18 cellular contexts compared by ENCODE assay signal in genomic region chrX:14817559-14817958, GRCh38. TPM values are rescaled to one million over a fixed set of nuclear protein-coding genes. Genes with fewer than 3 reads are reported as not detected.
DNase-seq lines count a peak whose midpoint lies in the region; ATAC-seq and TF ChIP-seq lines count a peak whose summit lies in the region.
"Had no signal": no experiment of that assay in that cellular context is flagged by ENCODE, and none has a peak within 500 bp of the region (broad histone marks: within the 10 kb centered on the region; RNA-seq: fewer than 3 reads in every experiment).

No MANE protein-coding gene starts in this region.

- H3K4me2 ChIP-seq in SK-N-SH, result no peak overlapping the region

- CTCF ChIA-PET in SK-N-SH (lab: Yijun Ruan, JAX), result no interaction called here

- no peak overlapping the region for H2AFZ ChIP-seq in SK-N-SH (ENCODE audit: low read depth)
- H2AFZ ChIP-seq: GM23248 had no signal

- H3K36me3 ChIP-seq in SK-N-SH (replicated peaks in 1 of 2; ENCODE audit: control insufficient read depth in 1 of 2, insufficient read depth in 2 of 2, low read length in 1 of 2), result no peaks in the 10 kb centered on the region
- H3K36me3 ChIP-seq in neutrophil, result no peaks in the 10 kb centered on the region

- no peaks in the 10 kb centered on the region for H3K79me2 ChIP-seq in SK-N-SH (ENCODE audit: insufficient read depth)

- POLR2A ChIA-PET in SK-N-SH (lab: Yijun Ruan, JAX), result no interaction called here

- H3K4me3 ChIP-seq in SK-N-SH (ENCODE audit: low read depth in 2 of 2, low read length in 1 of 2), result no peak overlapping the region
- H3K4me3 ChIP-seq in neutrophil (ENCODE audit: low read depth in 1 of 2, low read length in 1 of 2), result peak overlapping the region in 1 of 2 experiments; percentile 7
- H3K4me3 ChIP-seq: GM12878, GM23248 had no signal

- no peak for ATAC-seq in SK-N-SH treated with all-trans-retinoic acid at 6 μM for 48 hours
- ATAC-seq: CD8-positive, alpha-beta T cell; GM12878 had no signal

- TF ChIP-seq CTCF in SK-N-SH (IDR thresholded peaks at IDR 0.05) (no peak), neutrophil (IDR thresholded peaks at IDR 0.05) (no peak)

- no peaks in the 10 kb centered on the region for H3F3A ChIP-seq in SK-N-SH (replicated peaks; ENCODE audit: insufficient read depth)

- 36% methylated on average over 2 of the region's 2 CpGs for WGBS in SK-N-SH (ENCODE audit: low lambda C conversion rate)

- no peak overlapping the region for H3K9ac ChIP-seq in SK-N-SH
- H3K9ac ChIP-seq: GM23248 had no signal

- no peak for TF ChIP-seq RAD21 in SK-N-SH (IDR thresholded peaks at IDR 0.05; ENCODE audit: low read length)

- H4K20me1 ChIP-seq in SK-N-SH (ENCODE audit: insufficient read depth), result no peaks in the 10 kb centered on the region

- H3K9me2 ChIP-seq in SK-N-SH, result no peaks in the 10 kb centered on the region

- H3K9me3 ChIP-seq in SK-N-SH (no peaks in the 10 kb centered on the region), neutrophil (no peaks in the 10 kb centered on the region)
- H3K9me3 ChIP-seq: Caco-2 had no signal

- TF ChIP-seq EP300 in SK-N-SH (IDR thresholded peaks at IDR 0.05; ENCODE audit: borderline replicate concordance in 1 of 2, low read depth in 1 of 2, low read length in 1 of 2), result no peak

- H3K27me3 ChIP-seq in SK-N-SH (ENCODE audit: insufficient read depth) (no peaks in the 10 kb centered on the region), neutrophil (no peaks in the 10 kb centered on the region)

- no peak overlapping the region for H3K27ac ChIP-seq in SK-N-SH (ENCODE audit: low read depth in 2 of 2, low read length in 1 of 2)
- peak overlapping the region; percentile 80 for H3K27ac ChIP-seq in neutrophil
- H3K27ac ChIP-seq: 22Rv1, GM23248 had no signal

- DNase-seq in SK-N-SH (no peak), NOMO-1 (lab: John Stamatoyannopoulos, UW; ENCODE audit: unreplicated experiment in 2 of 2) (peak; percentile 0 to 8), MV-4-11 (lab: John Stamatoyannopoulos, UW) (no peak)
- no peak for DNase-seq in activated CD4-positive, alpha-beta T cell treated with anti-CD3 and anti-CD28 coated beads for 48 hours
- DNase-seq: ACHN; C1 segment of cervical spinal cord; Caco-2; CD4-positive, CD25-positive, alpha-beta regulatory T cell; CD8-positive, alpha-beta T cell; DMS153; DND-41; GM23248; H7; HCEC 1CT had no signal

- no peaks in the 10 kb centered on the region for H3K4me1 ChIP-seq in SK-N-SH (ENCODE audit: control insufficient read depth in 1 of 2, insufficient read depth in 2 of 2, low read depth in 1 of 2, low read length in 1 of 2)
- peaks cover 60% of the 10 kb centered on the region in 2 experiments for H3K4me1 ChIP-seq in neutrophil (ENCODE audit: control insufficient read depth in 1 of 2, insufficient read depth in 1 of 2, low read depth in 1 of 2, low read length in 1 of 2)
- H3K4me1 ChIP-seq: Caco-2 had no signal

TF ChIP-seq in SK-N-SH treated with all-trans-retinoic acid at 6 μM for 48 hours, 23 proteins besides CTCF, POLR2A, EP300 and RAD21:
- TF ChIP-seq ZNF70 (CRISPR knock-in tag; IDR thresholded peaks at IDR 0.05), result no peak
- TF ChIP-seq ISL1 (CRISPR knock-in tag; IDR thresholded peaks at IDR 0.05), result peak; percentile 61
- TF ChIP-seq CSRNP3 (CRISPR knock-in tag; IDR thresholded peaks at IDR 0.05), result no peak

TF ChIP-seq in SK-N-SH, 30 proteins besides CTCF, POLR2A, EP300 and RAD21:
- TF ChIP-seq YY1 (IDR thresholded peaks at IDR 0.05; ENCODE audit: low read depth) (no peak), MXI1 (IDR thresholded peaks at IDR 0.05; ENCODE audit: low read depth, low read length) (no peak), SIN3A (IDR thresholded peaks at IDR 0.05; ENCODE audit: borderline replicate concordance, low read depth, low read length) (no peak), GABPA (IDR thresholded peaks at IDR 0.05; ENCODE audit: low read depth) (no peak), NRF1 (IDR thresholded peaks at IDR 0.05; ENCODE audit: low read depth, low read length) (no peak), IRF3 (IDR thresholded peaks at IDR 0.05; ENCODE audit: low read depth, low read length) (no peak), ELF1 (IDR thresholded peaks at IDR 0.05) (no peak), SMC3 (IDR thresholded peaks at IDR 0.05; ENCODE audit: low read depth, low read length) (no peak)

RNA-seq across cellular contexts. Expression of gene FANCB, which starts 55.3 kb away (rescaled TPM):
- polyA plus RNA-seq in SK-N-SH (2012; rRNA removed), result 0.81 and 1.2 TPM in 2 replicates
- polyA plus RNA-seq in SK-N-SH (2012; cell fraction: cytosol; rRNA removed), result 0.94 and 1.1 TPM in 2 replicates
- polyA plus RNA-seq in SK-N-SH (2012; cell fraction: nucleus; rRNA removed), result 1.2 and 1.9 TPM in 2 replicates

RNA-seq across cellular contexts. Expression of gene MOSPD2, which starts 55.7 kb away (rescaled TPM):
- 7.6 and 11.6 TPM in 2 replicates for polyA plus RNA-seq in SK-N-SH (2012; rRNA removed)
- polyA plus RNA-seq in SK-N-SH (2012; cell fraction: cytosol; rRNA removed), result 9.2 and 11.4 TPM in 2 replicates
- polyA plus RNA-seq in SK-N-SH (2012; cell fraction: nucleus; rRNA removed), result 11.7 and 28.5 TPM in 2 replicates

Comparison
In these comparisons a context has a peak if more than half of its experiments do, and no peak if none do; other contexts are left out.
1. DNase-seq: peak in NOMO-1 (2 of 2); none in SK-N-SH (single experiment), MV-4-11 (single experiment) and activated CD4-positive, alpha-beta T cell treated with anti-CD3 and anti-CD28 coated beads for 48 hours (single experiment).